In genomic region chrX:88988796-88989195, GRCh38 we compare ENCODE assay signal across 24 cellular contexts.
"Had no signal": no experiment of that assay in that cellular context is flagged by ENCODE, and none has a peak within 500 bp of the region (broad histone marks: within the 10 kb centered on the region; RNA-seq: fewer than 3 reads in every experiment).

No MANE protein-coding gene starts in this region.

- H3K36me3 ChIP-seq: left ventricle myocardium inferior, ovary, right atrium auricular region, right lobe of liver, tibial nerve, uterus had no signal

- H3K4me2 ChIP-seq: smooth muscle cell had no signal

- H3K4me1 ChIP-seq: left ventricle myocardium inferior, right atrium auricular region, right lobe of liver, tibial nerve, uterus had no signal

- DNase-seq: islet precursor cell; left ventricle myocardium inferior; mesendoderm; mucosa of descending colon; naive thymus-derived CD4-positive, alpha-beta T cell; ovary; right lobe of liver; stimulated activated CD4-positive, alpha-beta T cell treated with anti-CD3 and anti-CD28 coated beads, Interleukin-1b, Interleukin-23, amount 100 ng/mL, for 48 hours; stimulated activated CD4-positive, alpha-beta T cell treated with anti-CD3 and anti-CD28 coated beads, Interleukin-2, amount 100 ng/mL, for 48 hours; stimulated activated CD4-positive, alpha-beta T cell treated with anti-CD3 and anti-CD28 coated beads, Interleukin-4, amount 100 ng/mL, for 4 hours; stimulated activated CD8-positive, alpha-beta memory T cell treated with anti-CD3 and anti-CD28 coated beads, Interleukin-4, amount 100 ng/mL, for 48 hours; stimulated activated naive CD4-positive, alpha-beta T cell treated with Interleukin-2 at 50 U/mL for 16 hours; stimulated activated naive CD8-positive, alpha-beta T cell treated with anti-CD3 and anti-CD28 coated beads, Interleukin-15, amount 100 ng/mL, for 72 hours; substantia nigra; uterus had no signal

- H3K27ac Mint-ChIP-seq: mesothelial cell of epicardium; naive thymus-derived CD4-positive, alpha-beta T cell; natural killer cell treated with Interleukin-12 subunit alpha and Interleukin-12 subunit beta and Interleukin-15 and Interleukin-18, amount 100 ng/mL, for 72 hours; progenitor cell of endocrine pancreas; stimulated activated memory B cell treated with anti-CD40 and anti-IgM and Interleukin-4, amounts not matched to agents 10 μg/mL and 1 μg/mL and 100 μg/mL, for 72 hours; stimulated activated naive CD8-positive, alpha-beta T cell treated with anti-CD3 and anti-CD28 coated beads, Interleukin-15, amount 100 ng/mL, for 72 hours; type B pancreatic cell had no signal

- H3K27me3 ChIP-seq: ovary, right atrium auricular region, uterus had no signal

- H3K27me3 Mint-ChIP-seq: naive thymus-derived CD4-positive, alpha-beta T cell; progenitor cell of endocrine pancreas; stimulated activated memory B cell treated with anti-CD40 and anti-IgM and Interleukin-4, amounts not matched to agents 10 μg/mL and 1 μg/mL and 100 μg/mL, for 72 hours; stimulated activated naive CD8-positive, alpha-beta T cell treated with anti-CD3 and anti-CD28 coated beads, Interleukin-15, amount 100 ng/mL, for 72 hours; type B pancreatic cell had no signal

- H3K9me3 Mint-ChIP-seq: mesothelial cell of epicardium; stimulated activated memory B cell treated with anti-CD40 and anti-IgM and Interleukin-4, amounts not matched to agents 10 μg/mL and 1 μg/mL and 100 μg/mL, for 72 hours; stimulated activated naive CD8-positive, alpha-beta T cell treated with anti-CD3 and anti-CD28 coated beads, Interleukin-15, amount 100 ng/mL, for 72 hours; type B pancreatic cell had no signal

- H3K4me1 Mint-ChIP-seq: naive thymus-derived CD4-positive, alpha-beta T cell; stimulated activated memory B cell treated with anti-CD40 and anti-IgM and Interleukin-4, amounts not matched to agents 10 μg/mL and 1 μg/mL and 100 μg/mL, for 72 hours; stimulated activated naive CD8-positive, alpha-beta T cell treated with anti-CD3 and anti-CD28 coated beads, Interleukin-15, amount 100 ng/mL, for 72 hours had no signal

- H3K4me3 ChIP-seq: left ventricle myocardium inferior, lung, mucosa of descending colon, ovary, right atrium auricular region, right lobe of liver, smooth muscle cell, tibial nerve, uterus had no signal

- H3K4me3 Mint-ChIP-seq: mesothelial cell of epicardium; naive thymus-derived CD4-positive, alpha-beta T cell; natural killer cell treated with Interleukin-12 subunit alpha and Interleukin-12 subunit beta and Interleukin-15 and Interleukin-18, amount 100 ng/mL, for 72 hours; stimulated activated memory B cell treated with anti-CD40 and anti-IgM and Interleukin-4, amounts not matched to agents 10 μg/mL and 1 μg/mL and 100 μg/mL, for 72 hours; stimulated activated naive CD8-positive, alpha-beta T cell treated with anti-CD3 and anti-CD28 coated beads, Interleukin-15, amount 100 ng/mL, for 72 hours; type B pancreatic cell had no signal

- H3K36me3 Mint-ChIP-seq: mesothelial cell of epicardium; naive thymus-derived CD4-positive, alpha-beta T cell; natural killer cell treated with Interleukin-12 subunit alpha and Interleukin-12 subunit beta and Interleukin-15 and Interleukin-18, amount 100 ng/mL, for 72 hours; stimulated activated memory B cell treated with anti-CD40 and anti-IgM and Interleukin-4, amounts not matched to agents 10 μg/mL and 1 μg/mL and 100 μg/mL, for 72 hours; type B pancreatic cell had no signal

- H3K9me3 ChIP-seq: left ventricle myocardium inferior, mucosa of descending colon, ovary, right atrium auricular region, right lobe of liver, tibial nerve, uterus had no signal

- H3K27ac ChIP-seq: left ventricle myocardium inferior, ovary, right atrium auricular region, right lobe of liver, tibial nerve, uterus had no signal

- ATAC-seq: mucosa of descending colon; naive thymus-derived CD4-positive, alpha-beta T cell; natural killer cell treated with Interleukin-12 subunit alpha and Interleukin-12 subunit beta and Interleukin-15 and Interleukin-18, amount 100 ng/mL, for 72 hours; right lobe of liver; stimulated activated memory B cell treated with anti-CD40 and anti-IgM and Interleukin-4, amounts not matched to agents 10 μg/mL and 1 μg/mL and 100 μg/mL, for 72 hours; stimulated activated naive CD8-positive, alpha-beta T cell treated with anti-CD3 and anti-CD28 coated beads, Interleukin-15, amount 100 ng/mL, for 72 hours had no signal
